In the genomic region with DNA sequence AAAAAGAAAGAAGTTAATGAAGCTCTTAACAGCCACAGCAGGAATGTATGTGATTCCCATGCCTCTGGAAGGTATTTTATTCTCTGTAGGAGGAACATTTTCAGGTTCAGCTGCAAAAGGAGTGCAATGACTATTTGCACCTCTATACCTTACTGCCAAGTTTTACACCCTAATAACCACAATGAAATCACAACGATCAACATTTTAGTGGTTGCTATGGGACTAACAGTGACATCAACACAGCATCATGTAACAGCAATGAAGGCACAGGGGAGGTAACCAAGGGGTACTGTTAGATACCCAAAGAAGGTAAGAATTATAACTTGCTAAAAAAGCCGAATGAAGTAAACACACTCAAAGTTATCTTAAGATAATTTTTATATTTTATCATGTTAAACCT, we compare ENCODE assay signal across 28 cellular contexts.
A peak's percentile ranks its signal among the peaks of the same experiment; 100 is the strongest.
DNase-seq lines count a peak whose midpoint lies in the region; ATAC-seq, FAIRE-seq and TF ChIP-seq lines count a peak whose summit lies in the region.
"Had no signal": no experiment of that assay in that cellular context is flagged by ENCODE, and none has a peak within 500 bp of the region (broad histone marks: within the 10 kb centered on the region; RNA-seq: fewer than 3 reads in every experiment).

No MANE protein-coding gene starts in this region.

- TF ChIP-seq CTCF in natural killer cell (IDR thresholded peaks at IDR 0.05) (no peak), RWPE2 (IDR thresholded peaks at IDR 0.05; ENCODE audit: poor library complexity, severe bottlenecking) (no peak), epithelial cell of esophagus (IDR thresholded peaks at IDR 0.05; ENCODE audit: insufficient read depth, low read depth, low read length, missing control alignments) (no peak), pancreas (IDR thresholded peaks at IDR 0.05) (no peak)

- FAIRE-seq in pancreas (lab: Jason Lieb, UNC): no peak
- FAIRE-seq: GM18507, K562 had no signal

- ATAC-seq in natural killer cell (peak in 2 of 3 donors; percentile 66 to 80), RWPE2 (ENCODE audit: low read depth) (peak; percentile 25; the same call in 1 of the 3 replicates), pancreas (no peak), GM19452 (IDR thresholded peaks at IDR 0.05; ENCODE audit: unreplicated experiment) (no peak), GM18511 (IDR thresholded peaks at IDR 0.05; ENCODE audit: unreplicated experiment) (no peak)
- ATAC-seq in natural killer cell treated with Interleukin-12 subunit alpha and Interleukin-12 subunit beta and Interleukin-15 and Interleukin-18, amount 100 ng/mL, for 72 hours: no peak
- ATAC-seq in stimulated activated effector memory CD8-positive, alpha-beta T cell treated with anti-CD3 and anti-CD28 coated beads, Interleukin-12 subunit alpha, Interleukin-12 subunit beta, amount 100 ng/mL, for 72 hours: peak; percentile 40
- ATAC-seq: activated naive CD4-positive, alpha-beta T cell treated with anti-CD3 and anti-CD28 coated beads, Interleukin-2, amount 50 U/mL, for 72 hours; activated T-cell treated with anti-CD3 and anti-CD28 coated beads, Interleukin-2, amount 50 U/mL, for 72 hours; body of pancreas; gastroesophageal sphincter; K562; left lung had no signal

- peaks cover 5 to 16% of the 10 kb centered on the region in 2 donors for H3K4me1 Mint-ChIP-seq in natural killer cell
- peaks cover 5 to 6% of the 10 kb centered on the region in 2 donors for H3K4me1 Mint-ChIP-seq in natural killer cell treated with Interleukin-12 subunit alpha and Interleukin-12 subunit beta and Interleukin-15 and Interleukin-18, amount 100 ng/mL, for 72 hours (ENCODE audit: low read depth in 2 of 2)
- H3K4me1 Mint-ChIP-seq in stimulated activated effector memory CD8-positive, alpha-beta T cell treated with anti-CD3 and anti-CD28 coated beads, Interleukin-12 subunit alpha, Interleukin-12 subunit beta, amount 100 ng/mL, for 72 hours: no peaks in the 10 kb centered on the region

- peaks cover 9% of the 10 kb centered on the region for H3K36me3 Mint-ChIP-seq in natural killer cell
- peaks cover 10% of the 10 kb centered on the region for H3K36me3 Mint-ChIP-seq in natural killer cell treated with Interleukin-12 subunit alpha and Interleukin-12 subunit beta and Interleukin-15 and Interleukin-18, amount 100 ng/mL, for 72 hours
- H3K36me3 Mint-ChIP-seq in stimulated activated effector memory CD8-positive, alpha-beta T cell treated with anti-CD3 and anti-CD28 coated beads, Interleukin-12 subunit alpha, Interleukin-12 subunit beta, amount 100 ng/mL, for 72 hours: peaks cover 18% of the 10 kb centered on the region

- H3K27ac Mint-ChIP-seq in natural killer cell: peak overlapping the region; percentile 50 to 54
- no peak overlapping the region for H3K27ac Mint-ChIP-seq in natural killer cell treated with Interleukin-12 subunit alpha and Interleukin-12 subunit beta and Interleukin-15 and Interleukin-18, amount 100 ng/mL, for 72 hours
- peak overlapping the region; percentile 61 for H3K27ac Mint-ChIP-seq in stimulated activated effector memory CD8-positive, alpha-beta T cell treated with anti-CD3 and anti-CD28 coated beads, Interleukin-12 subunit alpha, Interleukin-12 subunit beta, amount 100 ng/mL, for 72 hours
- H3K27ac Mint-ChIP-seq: activated CD4-positive, alpha-beta memory T cell treated with anti-CD3 and anti-CD28 coated beads for 36 hours; activated naive CD4-positive, alpha-beta T cell treated with anti-CD3 and anti-CD28 coated beads, Interleukin-2, amount 50 U/mL, for 72 hours; activated T-cell treated with anti-CD3 and anti-CD28 coated beads, Interleukin-2, amount 50 U/mL, for 72 hours had no signal

- H3K9me3 Mint-ChIP-seq in natural killer cell: no peaks in the 10 kb centered on the region
- no peaks in the 10 kb centered on the region for H3K9me3 Mint-ChIP-seq in natural killer cell treated with Interleukin-12 subunit alpha and Interleukin-12 subunit beta and Interleukin-15 and Interleukin-18, amount 100 ng/mL, for 72 hours
- no peaks in the 10 kb centered on the region for H3K9me3 Mint-ChIP-seq in stimulated activated effector memory CD8-positive, alpha-beta T cell treated with anti-CD3 and anti-CD28 coated beads, Interleukin-12 subunit alpha, Interleukin-12 subunit beta, amount 100 ng/mL, for 72 hours
- H3K9me3 Mint-ChIP-seq: activated CD4-positive, alpha-beta memory T cell treated with anti-CD3 and anti-CD28 coated beads for 36 hours; activated naive CD4-positive, alpha-beta T cell treated with anti-CD3 and anti-CD28 coated beads, Interleukin-2, amount 50 U/mL, for 72 hours; activated T-cell treated with anti-CD3 and anti-CD28 coated beads, Interleukin-2, amount 50 U/mL, for 72 hours; CD8-positive, alpha-beta memory T cell had no signal

- H3K36me3 ChIP-seq in RWPE2 (ENCODE audit: low read depth): peaks cover 19% of the 10 kb centered on the region; the same call in 1 of the 2 replicates
- H3K36me3 ChIP-seq in pancreas: peaks cover 0 to 3% (median 0%) of the 10 kb centered on the region in 3 donors

- no peak overlapping the region for H3K27ac ChIP-seq in RWPE2 (ENCODE audit: poor library complexity, severe bottlenecking)
- H3K27ac ChIP-seq in pancreas: no peak overlapping the region
- H3K27ac ChIP-seq: body of pancreas, epithelial cell of prostate, gastroesophageal sphincter, left lung, neutrophil, suprapubic skin, WERI-Rb-1 had no signal

- H3K4me3 ChIP-seq in RWPE2 (ENCODE audit: severe bottlenecking): no peak overlapping the region
- H3K4me3 ChIP-seq in epithelial cell of esophagus (ENCODE audit: low read length): no peak overlapping the region
- H3K4me3 ChIP-seq in pancreas: no peak overlapping the region
- H3K4me3 ChIP-seq: body of pancreas, gastroesophageal sphincter, K562, left lung, suprapubic skin had no signal

- intact Hi-C loops in natural killer cell (cut with micrococcal nuclease) (no loop called here), pancreas (cut with DNase I) (no loop called here)

- no peaks in the 10 kb centered on the region for H3K27me3 Mint-ChIP-seq in natural killer cell (ENCODE audit: low read depth in 2 of 2)
- no peaks in the 10 kb centered on the region for H3K27me3 Mint-ChIP-seq in natural killer cell treated with Interleukin-12 subunit alpha and Interleukin-12 subunit beta and Interleukin-15 and Interleukin-18, amount 100 ng/mL, for 72 hours
- H3K27me3 Mint-ChIP-seq: activated CD4-positive, alpha-beta memory T cell treated with anti-CD3 and anti-CD28 coated beads for 36 hours; CD8-positive, alpha-beta memory T cell had no signal

- H3K9me3 ChIP-seq in RWPE2 (ENCODE audit: severe bottlenecking) (no peaks in the 10 kb centered on the region), pancreas (no peaks in the 10 kb centered on the region)
- H3K9me3 ChIP-seq: body of pancreas, gastroesophageal sphincter, left lung, neutrophil, suprapubic skin had no signal

- H3K4me3 Mint-ChIP-seq in natural killer cell: no peak overlapping the region
- H3K4me3 Mint-ChIP-seq in natural killer cell treated with Interleukin-12 subunit alpha and Interleukin-12 subunit beta and Interleukin-15 and Interleukin-18, amount 100 ng/mL, for 72 hours: no peak overlapping the region
- H3K4me3 Mint-ChIP-seq in stimulated activated effector memory CD8-positive, alpha-beta T cell treated with anti-CD3 and anti-CD28 coated beads, Interleukin-12 subunit alpha, Interleukin-12 subunit beta, amount 100 ng/mL, for 72 hours: no peak overlapping the region
- H3K4me3 Mint-ChIP-seq: activated CD4-positive, alpha-beta memory T cell treated with anti-CD3 and anti-CD28 coated beads for 36 hours; activated T-cell treated with anti-CD3 and anti-CD28 coated beads, Interleukin-2, amount 50 U/mL, for 72 hours; CD8-positive, alpha-beta memory T cell had no signal

- H3K4me1 ChIP-seq in RWPE2 (ENCODE audit: insufficient read depth, poor library complexity, severe bottlenecking): no peaks in the 10 kb centered on the region
- no peaks in the 10 kb centered on the region for H3K4me1 ChIP-seq in pancreas
- H3K4me1 ChIP-seq: body of pancreas, left lung, suprapubic skin had no signal

- DNase-seq in natural killer cell (no peak), RWPE2 (ENCODE audit: low spot score) (no peak), epithelial cell of esophagus (ENCODE audit: low read depth) (peak; percentile 11), pancreas (no peak)
- DNase-seq in natural killer cell treated with Interleukin-12 subunit alpha and Interleukin-12 subunit beta and Interleukin-15 and Interleukin-18, amount 100 ng/mL, for 72 hours (ENCODE audit: low spot score): no peak
- DNase-seq in stimulated activated effector memory CD8-positive, alpha-beta T cell treated with anti-CD3 and anti-CD28 coated beads, Interleukin-12 subunit alpha, Interleukin-12 subunit beta, amount 100 ng/mL, for 72 hours (ENCODE audit: low spot score in 2 of 2): no peak
- DNase-seq: activated CD4-positive, alpha-beta memory T cell treated with anti-CD3 and anti-CD28 coated beads for 36 hours; activated T-cell treated with anti-CD3 and anti-CD28 coated beads, Interleukin-2, amount 50 U/mL, for 72 hours; body of pancreas; EL; left lung; NCI-H1092; NCI-H2107; NCI-H524 treated with DMSO at 0.1 percent for 48 hours; stimulated activated CD4-positive, alpha-beta T cell treated with anti-CD3 and anti-CD28 coated beads, Interleukin-12 subunit alpha, Interleukin-12 subunit beta, amount 100 ng/mL, for 4 hours; stimulated activated CD8-positive, alpha-beta memory T cell treated with anti-CD3 and anti-CD28 coated beads, Interleukin-4, amount 100 ng/mL, for 48 hours; T-helper 1 cell; WERI-Rb-1 had no signal

- WGBS in pancreas, 2 donors: 76 to 80% methylated on average over 2 of the region's 2 CpGs

- no peaks in the 10 kb centered on the region for H3K27me3 ChIP-seq in RWPE2 (ENCODE audit: insufficient read depth, poor library complexity, severe bottlenecking)
- H3K27me3 ChIP-seq in pancreas: no peaks in the 10 kb centered on the region
- H3K27me3 ChIP-seq: body of pancreas, gastroesophageal sphincter, left lung, neutrophil, suprapubic skin had no signal

Comparison
In these comparisons a context has a peak if more than half of its experiments do, and no peak if none do; other contexts are left out.
1. ATAC-seq: peak in natural killer cell (2 of 3), RWPE2 (single experiment) and stimulated activated effector memory CD8-positive, alpha-beta T cell treated with anti-CD3 and anti-CD28 coated beads, Interleukin-12 subunit alpha, Interleukin-12 subunit beta, amount 100 ng/mL, for 72 hours (single experiment); none in natural killer cell treated with Interleukin-12 subunit alpha and Interleukin-12 subunit beta and Interleukin-15 and Interleukin-18, amount 100 ng/mL, for 72 hours (0 of 2), pancreas (0 of 4), GM19452 (single experiment) and GM18511 (single experiment).
2. H3K27ac Mint-ChIP-seq: peak in natural killer cell (2 of 2) and stimulated activated effector memory CD8-positive, alpha-beta T cell treated with anti-CD3 and anti-CD28 coated beads, Interleukin-12 subunit alpha, Interleukin-12 subunit beta, amount 100 ng/mL, for 72 hours (single experiment); none in natural killer cell treated with Interleukin-12 subunit alpha and Interleukin-12 subunit beta and Interleukin-15 and Interleukin-18, amount 100 ng/mL, for 72 hours (0 of 2).